ENCODE assay signal across 8 cellular contexts in the genomic region with DNA sequence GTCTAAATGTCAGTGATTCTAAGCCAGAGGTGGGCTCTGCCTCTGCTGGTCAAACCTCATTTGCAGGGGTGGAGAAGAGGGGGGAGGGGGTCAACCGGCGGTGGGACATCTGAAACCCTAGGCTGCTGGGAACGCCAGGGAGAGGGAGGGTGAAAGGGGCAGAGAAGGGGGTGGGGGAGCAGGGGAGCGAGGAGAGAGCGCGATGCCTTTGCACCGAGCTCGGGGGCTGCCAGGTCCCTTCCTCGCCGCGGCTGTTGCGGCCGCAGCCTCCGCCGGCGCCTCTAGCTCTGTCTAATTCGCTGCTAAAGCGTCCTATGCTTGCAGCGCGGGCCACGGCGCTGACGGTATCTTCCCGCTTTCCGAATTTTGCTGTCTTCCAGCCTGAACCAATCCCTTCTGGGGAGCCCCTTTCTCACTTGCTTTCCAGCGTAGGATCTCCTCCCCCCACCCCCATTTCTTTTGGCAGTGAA. TPM values are rescaled to one million over a fixed set of nuclear protein-coding genes. Genes with fewer than 3 reads are reported as not detected.
DNase-seq lines count a peak whose midpoint lies in the region; ATAC-seq, FAIRE-seq and TF ChIP-seq lines count a peak whose summit lies in the region.

A gene (minus strand): TSS at position 11 of the 470 bp plus-strand sequence. CDS start 738 bp downstream, outside the sequence.

- peaks cover 28 to 67% (median 41%) of the 10 kb centered on the region in 5 donors for H3K27me3 Mint-ChIP-seq in naive thymus-derived CD8-positive, alpha-beta T cell

- POLR2A ChIA-PET in naive thymus-derived CD8-positive, alpha-beta T cell (lab: Charles Lee), result no interaction called here

- no peaks in the 10 kb centered on the region for H3K9me3 ChIP-seq in esophagus muscularis mucosa

- peak within 1 kb of the TSS in 9 of 10 donors; percentile 6 to 76 (median 48) for H3K4me3 Mint-ChIP-seq in naive thymus-derived CD8-positive, alpha-beta T cell

- TF ChIP-seq EP300 in esophagus muscularis mucosa (IDR thresholded peaks at IDR 0.05), result no peak

- H3K36me3 Mint-ChIP-seq in naive thymus-derived CD8-positive, alpha-beta T cell, result peaks cover 0 to 9% (median 3%) of the 10 kb centered on the region in 3 donors

- H3K27ac ChIP-seq in esophagus muscularis mucosa (replicated peaks in 1 of 4), result peak within 1 kb of the TSS; percentile 54 to 80 (median 70)

- ATAC-seq in naive thymus-derived CD8-positive, alpha-beta T cell, result peak in 1 of 2 donors; percentile 12
- ATAC-seq in HG02852 (IDR thresholded peaks at IDR 0.05; ENCODE audit: unreplicated experiment) (no peak), GM19463 (IDR thresholded peaks at IDR 0.05; ENCODE audit: unreplicated experiment) (no peak)

- H3K27ac Mint-ChIP-seq in naive thymus-derived CD8-positive, alpha-beta T cell, result peak within 1 kb of the TSS in 1 of 10 donors; percentile 12

- H3K4me1 Mint-ChIP-seq in naive thymus-derived CD8-positive, alpha-beta T cell, result peaks cover 0 to 18% (median 11%) of the 10 kb centered on the region in 4 donors

- 1% methylated on average over 26 of the region's 26 CpGs for WGBS in esophagus muscularis mucosa

- peak; percentile 17 for DNase-seq in AG08395 (ENCODE audit: low spot score)
- peak; percentile 72 to 84 for DNase-seq in NCI-H524 (lab: John Stamatoyannopoulos, UW)
- no peak for DNase-seq in esophagus muscularis mucosa (ENCODE audit: extremely low spot score)
- DNase-seq in naive thymus-derived CD8-positive, alpha-beta T cell, result no peak
- DNase-seq in GM12892 (ENCODE audit: insufficient read length), result no peak
- DNase-seq in NCI-H1092 (lab: John Stamatoyannopoulos, UW), result no peak

- H3K4me3 ChIP-seq in esophagus muscularis mucosa, result peak within 1 kb of the TSS; percentile 57 to 66 (median 57)

- no peaks in the 10 kb centered on the region for H3K36me3 ChIP-seq in esophagus muscularis mucosa

- FAIRE-seq in GM12892 (lab: Jason Lieb, UNC), result no peak

- TF ChIP-seq CTCF in esophagus muscularis mucosa (IDR thresholded peaks at IDR 0.05), result no peak

- H3K9me3 Mint-ChIP-seq in naive thymus-derived CD8-positive, alpha-beta T cell, result peaks cover 0 to 14% (median 3%) of the 10 kb centered on the region in 9 donors

- TF ChIP-seq POLR2A in esophagus muscularis mucosa (IDR thresholded peaks at IDR 0.05; ENCODE audit: low read depth), result no peak
- no peak for TF ChIP-seq POLR2A in GM12892 (IDR thresholded peaks at IDR 0.05; ENCODE audit: low read depth, low read length)

- intact Hi-C loops in esophagus muscularis mucosa (cut with DNase I), result no loop called here

- H3K27me3 ChIP-seq in esophagus muscularis mucosa, result peaks cover 0 to 17% (median 0%) of the 10 kb centered on the region in 4 donors

- peaks cover 14 to 30% (median 21%) of the 10 kb centered on the region in 4 donors for H3K4me1 ChIP-seq in esophagus muscularis mucosa

RNA-seq across cellular contexts. Expression of the gene that starts here (rescaled TPM):
- total RNA-seq in esophagus muscularis mucosa, result 10 to 100 TPM in 1 of 4 donors, 1 to 10 TPM in 3; 3.7 to 10.4 (median 5.0) TPM
- total RNA-seq in naive thymus-derived CD8-positive, alpha-beta T cell, result not detected
- polyA plus RNA-seq in naive thymus-derived CD8-positive, alpha-beta T cell, result not detected
- not detected for polyA plus RNA-seq in GM12892 (2012; ENCODE audit: missing spikeins)

Comparison
In these comparisons a context has a peak if more than half of its experiments do, and no peak if none do; other contexts are left out.
1. RNA of the gene that starts here (total RNA-seq): 3.7 to 10.4 TPM in esophagus muscularis mucosa; not detected in naive thymus-derived CD8-positive, alpha-beta T cell; every median in the first group is over 4 times any median in the second.
2. DNase-seq: peak in AG08395 (single experiment) and NCI-H524 (2 of 2); none in esophagus muscularis mucosa (single experiment), naive thymus-derived CD8-positive, alpha-beta T cell (0 of 10), GM12892 (single experiment) and NCI-H1092 (single experiment).